ENCODE assay signal across 1 cellular context in genomic region chr6:124158024-124158423, GRCh38.
TF ChIP-seq lines count a peak whose summit lies in the region.

No MANE protein-coding gene starts in this region.

TF ChIP-seq in GM23338, 12 proteins besides CTCF, POLR2A, EP300 and RAD21 (continued from another document):
- TF ChIP-seq ZNF462 (CRISPR knock-in tag; IDR thresholded peaks at IDR 0.05): no peak
TF ChIP-seq in GM23338: peak in this region for 0.
